In the genomic region with DNA sequence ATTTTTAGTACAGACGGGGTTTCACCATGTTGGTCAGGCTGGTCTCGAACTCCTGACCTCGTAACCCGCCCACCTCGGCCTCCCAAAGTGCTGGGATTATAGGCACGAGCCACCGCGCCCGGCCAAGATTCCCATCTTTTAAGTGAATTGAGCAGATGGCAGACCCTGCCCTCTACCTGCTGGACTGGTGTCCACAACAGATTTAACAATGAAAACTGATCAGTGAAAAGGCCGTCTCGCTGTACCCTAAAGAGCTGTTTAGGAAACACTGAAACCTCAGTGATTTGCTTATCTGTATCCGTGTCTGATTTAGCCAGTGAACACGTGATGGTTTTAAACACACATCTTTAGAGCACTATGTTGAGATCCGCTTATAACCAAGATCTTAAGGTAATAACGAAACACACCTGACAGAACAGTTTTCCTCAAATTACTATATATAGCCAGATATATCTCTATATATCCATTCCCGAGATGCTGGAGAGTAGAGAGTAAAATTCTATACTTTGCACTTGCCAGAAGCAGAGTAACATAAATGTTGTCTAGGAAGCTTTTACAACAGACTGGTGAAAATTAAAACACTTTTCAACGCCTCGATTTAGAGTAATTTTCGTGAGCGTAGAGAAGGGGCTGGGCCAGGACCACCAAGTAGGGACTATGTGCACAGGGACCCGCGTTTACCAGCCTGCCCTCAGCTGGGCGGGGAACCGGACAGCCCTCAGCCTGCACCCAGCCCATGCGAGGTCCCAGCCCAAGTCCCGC, we compare ENCODE assay signal across 8 cellular contexts. TPM values are rescaled to one million over a fixed set of nuclear protein-coding genes. Genes with fewer than 3 reads are reported as not detected.
DNase-seq lines count a peak whose midpoint lies in the region; ATAC-seq and TF ChIP-seq lines count a peak whose summit lies in the region.

No MANE protein-coding gene starts in this region.

- peaks cover 4% of the 10 kb centered on the region for H3K36me3 Mint-ChIP-seq in activated CD4-positive, alpha-beta memory T cell treated with anti-CD3 and anti-CD28 coated beads for 36 hours

- CTCF ChIA-PET in activated CD4-positive, alpha-beta memory T cell treated with anti-CD3 and anti-CD28 coated beads for 36 hours (lab: Charles Lee): no interaction called here

- H3K27ac ChIP-seq in MM.1S (ENCODE audit: low read length): peak overlapping the region; percentile 71; the same call in 1 of the 2 replicates
- peak overlapping the region; percentile 64 for H3K27ac ChIP-seq in osteoblast (ENCODE audit: low read depth, low read length)

- ATAC-seq in HG02588 (IDR thresholded peaks at IDR 0.05; ENCODE audit: unreplicated experiment): peak; percentile 67

- no peak for TF ChIP-seq CTCF in GM12864 (IDR thresholded peaks at IDR 0.05; ENCODE audit: low read depth, low read length, missing control alignments)
- no peak for TF ChIP-seq CTCF in MM.1S (IDR thresholded peaks at IDR 0.05; ENCODE audit: low read length)
- no peak for TF ChIP-seq CTCF in osteoblast (IDR thresholded peaks at IDR 0.05; ENCODE audit: extremely low read depth, low read depth, low read length)

- POLR2A ChIA-PET in activated CD4-positive, alpha-beta memory T cell treated with anti-CD3 and anti-CD28 coated beads for 36 hours (lab: Charles Lee): interaction anchor here (0.9 to 2.4 kb wide), 4 partner anchors 10 to 315 kb away, joined by 3 to 11 read pairs (median 4); a partner anchor contains a TSS

- H3K4me2 ChIP-seq in MM.1S (ENCODE audit: low read depth, low read length) (peak overlapping the region; percentile 92), osteoblast (ENCODE audit: insufficient read depth, low read length) (peak overlapping the region; percentile 100)

- H3K9me3 ChIP-seq in MM.1S (replicated peaks; ENCODE audit: insufficient read depth, low read length) (no peaks in the 10 kb centered on the region), osteoblast (ENCODE audit: low read depth, low read length) (no peaks in the 10 kb centered on the region)

- H2AFZ ChIP-seq in MM.1S (ENCODE audit: low read length) (peak overlapping the region; percentile 90), osteoblast (ENCODE audit: low read length) (peak overlapping the region; percentile 99)

- peak overlapping the region; percentile 75 for H3K9ac ChIP-seq in MM.1S (ENCODE audit: low read length)

- intact Hi-C loops in activated CD4-positive, alpha-beta memory T cell treated with anti-CD3 and anti-CD28 coated beads for 36 hours (cut with micrococcal nuclease): loop anchor here (10.0 kb wide), 1 partner anchor 158 kb away; no protein-coding TSS in a partner anchor

- peaks cover 9% of the 10 kb centered on the region; the same call in 1 of the 2 replicates for H3K4me1 ChIP-seq in MM.1S (ENCODE audit: low read length)
- H3K4me1 ChIP-seq in osteoblast (ENCODE audit: insufficient read depth, low read length): peaks cover 9% of the 10 kb centered on the region

- H3K4me3 Mint-ChIP-seq in activated CD4-positive, alpha-beta memory T cell treated with anti-CD3 and anti-CD28 coated beads for 36 hours: peak overlapping the region; percentile 91

- no peaks in the 10 kb centered on the region for H3K79me2 ChIP-seq in MM.1S (ENCODE audit: low read length)
- no peaks in the 10 kb centered on the region for H3K79me2 ChIP-seq in osteoblast (ENCODE audit: insufficient read depth, low read length)

- H3K27me3 ChIP-seq in MM.1S (replicated peaks; ENCODE audit: insufficient read depth, low read length): no peaks in the 10 kb centered on the region
- H3K27me3 ChIP-seq in osteoblast (ENCODE audit: insufficient read depth, low read length): no peaks in the 10 kb centered on the region

- no peaks in the 10 kb centered on the region for H3K27me3 Mint-ChIP-seq in activated CD4-positive, alpha-beta memory T cell treated with anti-CD3 and anti-CD28 coated beads for 36 hours

- H3K36me3 ChIP-seq in MM.1S (replicated peaks; ENCODE audit: insufficient read depth, low read length) (no peaks in the 10 kb centered on the region), osteoblast (ENCODE audit: insufficient read depth, low read length) (no peaks in the 10 kb centered on the region)

- H4K20me1 ChIP-seq in MM.1S (ENCODE audit: insufficient read depth, low read length): no peaks in the 10 kb centered on the region
- no peaks in the 10 kb centered on the region for H4K20me1 ChIP-seq in osteoblast (ENCODE audit: insufficient read depth, low read length)

- H3K27ac Mint-ChIP-seq in activated CD4-positive, alpha-beta memory T cell treated with anti-CD3 and anti-CD28 coated beads for 36 hours: peak overlapping the region; percentile 90

- H3K4me3 ChIP-seq in GM12864 (ENCODE audit: low read depth, low read length) (peak overlapping the region; percentile 76), MM.1S (ENCODE audit: low read length) (peak overlapping the region; percentile 85), osteoblast (ENCODE audit: insufficient read depth, low read length) (peak overlapping the region; percentile 98)

- H3F3A ChIP-seq in MM.1S (ENCODE audit: insufficient read depth, low read length): peaks cover 21% of the 10 kb centered on the region

- DNase-seq in AG08395 (ENCODE audit: low spot score) (peak; percentile 72), GM12864 (ENCODE audit: low read depth) (peak; percentile 18), MM.1S (peak; percentile 65), germinal center (ENCODE audit: low spot score) (peak; percentile 52), osteoblast (ENCODE audit: insufficient read length, low spot score, missing footprints) (peak; percentile 91)
- DNase-seq in activated CD4-positive, alpha-beta memory T cell treated with anti-CD3 and anti-CD28 coated beads for 36 hours: no peak
- DNase-seq in activated effector memory CD4-positive, alpha-beta T cell treated with Interleukin-2 at 50 U/mL for 16 hours: no peak

- no peaks in the 10 kb centered on the region for H3K9me3 Mint-ChIP-seq in activated CD4-positive, alpha-beta memory T cell treated with anti-CD3 and anti-CD28 coated beads for 36 hours

- peaks cover 19% of the 10 kb centered on the region for H3K4me1 Mint-ChIP-seq in activated CD4-positive, alpha-beta memory T cell treated with anti-CD3 and anti-CD28 coated beads for 36 hours (ENCODE audit: low read depth)

- no peaks in the 10 kb centered on the region for H3K9me2 ChIP-seq in MM.1S (replicated peaks; ENCODE audit: insufficient read depth, low read length)

RNA-seq across cellular contexts. Expression of a gene that starts 0.6 kb away (rescaled TPM):
- 1 to 10 TPM; 5.5 to 7.0 TPM for total RNA-seq in activated CD4-positive, alpha-beta memory T cell treated with anti-CD3 and anti-CD28 coated beads for 36 hours
- 3.2 and 3.3 TPM in 2 replicates for total RNA-seq in osteoblast

RNA-seq across cellular contexts. Expression of a gene that starts 35.2 kb away (rescaled TPM):
- 100 to 1,000 TPM; 345 to 352 TPM for total RNA-seq in activated CD4-positive, alpha-beta memory T cell treated with anti-CD3 and anti-CD28 coated beads for 36 hours
- 116 and 117 TPM in 2 replicates for total RNA-seq in osteoblast

RNA-seq across cellular contexts. Expression of a gene that starts 52.2 kb away (rescaled TPM):
- 10 to 100 TPM; 33.0 to 33.8 TPM for total RNA-seq in activated CD4-positive, alpha-beta memory T cell treated with anti-CD3 and anti-CD28 coated beads for 36 hours
- 44.5 and 51.8 TPM in 2 replicates for total RNA-seq in osteoblast

Comparison
In these comparisons a context has a peak if more than half of its experiments do, and no peak if none do; other contexts are left out.
1. DNase-seq: peak in AG08395 (single experiment), GM12864 (single experiment), MM.1S (single experiment), germinal center (single experiment) and osteoblast (single experiment); none in activated CD4-positive, alpha-beta memory T cell treated with anti-CD3 and anti-CD28 coated beads for 36 hours (single experiment) and activated effector memory CD4-positive, alpha-beta T cell treated with Interleukin-2 at 50 U/mL for 16 hours (single experiment).
2. Peak in every context shown above with its lines, with median percentiles within 50 percentile points of each other: H3K4me3 ChIP-seq.